Comparison of ENCODE assay signal across 11 cellular contexts in genomic region chr2:197502685-197503084, GRCh38. TPM values are rescaled to one million over a fixed set of nuclear protein-coding genes. Genes with fewer than 3 reads are reported as not detected.
A peak's percentile ranks its signal among the peaks of the same experiment; 100 is the strongest.
DNase-seq lines count a peak whose midpoint lies in the region; ATAC-seq and TF ChIP-seq lines count a peak whose summit lies in the region.
"Had no signal": no experiment of that assay in that cellular context is flagged by ENCODE, and none has a peak within 500 bp of the region (broad histone marks: within the 10 kb centered on the region; RNA-seq: fewer than 3 reads in every experiment).

No MANE protein-coding gene starts in this region.

- H3K27ac Mint-ChIP-seq in MCF 10A (ENCODE audit: low read depth, unreplicated experiment): peak overlapping the region; percentile 93
- H3K27ac Mint-ChIP-seq in activated B cell treated with CpG ODN at 0.5 μM for 24 hours: peak overlapping the region; percentile 94
- H3K27ac Mint-ChIP-seq in type B pancreatic cell: peak overlapping the region; percentile 92

- CTCF ChIA-PET in MCF 10A (lab: Yijun Ruan, JAX): interaction anchor here (2.1 to 3.1 kb wide), 2 partner anchors 11 to 13 kb away, joined by 7 to 9 read pairs; partner anchors contain the start of gene MOB4
- CTCF ChIA-PET in activated B cell treated with CpG ODN at 0.5 μM for 24 hours (lab: Charles Lee): no interaction called here
- CTCF ChIA-PET in GM10248 (lab: Yijun Ruan, JAX): interaction anchor here (3.3 kb wide), 1 partner anchor 10 kb away, joined by 13 read pairs; no protein-coding TSS in a partner anchor

- H3K36me3 ChIP-seq in breast epithelium (no peaks in the 10 kb centered on the region), iPS-20b (ENCODE audit: insufficient read depth, low read depth, low read length) (peaks cover 53% of the 10 kb centered on the region)

- H3K4me3 ChIP-seq in breast epithelium: peak overlapping the region in 1 of 3 donors; percentile 80
- peak overlapping the region; percentile 90 for H3K4me3 ChIP-seq in iPS-20b (ENCODE audit: low read length)
- H3K4me3 ChIP-seq: SJCRH30 had no signal

- no TSS peak for BruUV-seq in MCF 10A (replicated peaks; lab: Mats Ljungman, UMichigan)

- no peaks in the 10 kb centered on the region for H3K9me3 Mint-ChIP-seq in MCF 10A (ENCODE audit: unreplicated experiment)
- H3K9me3 Mint-ChIP-seq in activated B cell treated with CpG ODN at 0.5 μM for 24 hours: no peaks in the 10 kb centered on the region
- no peaks in the 10 kb centered on the region for H3K9me3 Mint-ChIP-seq in type B pancreatic cell

- H3K27ac ChIP-seq in breast epithelium (peak overlapping the region in 1 of 2 donors; percentile 97), iPS-20b (ENCODE audit: low read length) (no peak overlapping the region)
- H3K27ac ChIP-seq: SJCRH30 had no signal

- H3K9me3 ChIP-seq in breast epithelium (no peaks in the 10 kb centered on the region), iPS-20b (ENCODE audit: insufficient read depth, low read depth, low read length) (no peaks in the 10 kb centered on the region)
- H3K9me3 ChIP-seq: SJCRH30 had no signal

- intact Hi-C loops in MCF 10A (cut with micrococcal nuclease): no loop called here
- intact Hi-C loops in breast epithelium (cut with DNase I; ENCODE audit: low total_unique reads): no loop called here
- intact Hi-C loops in activated B cell treated with CpG ODN at 0.5 μM for 24 hours (cut with micrococcal nuclease): loop anchor here (5.0 to 10.0 kb wide), 2 partner anchors 575 to 708 kb away; partner anchors contain the start of genes GTF3C3 and PGAP1

- DNase-seq in MCF 10A (ENCODE audit: unreplicated experiment) (no peak), breast epithelium (ENCODE audit: low spot score in 2 of 2) (no peak), activated B cell treated with CpG ODN at 0.5 μM for 24 hours (no peak), type B pancreatic cell (ENCODE audit: extremely low spot score, unreplicated experiment) (no peak), GM10248 (ENCODE audit: extremely low spot score) (no peak), midbrain (lab: John Stamatoyannopoulos, UW) (no peak), cortex of kidney (lab: John Stamatoyannopoulos, UW) (no peak)
- DNase-seq: activated CD8-positive, alpha-beta memory T cell treated with anti-CD3 and anti-CD28 coated beads, Interleukin-2, amount 50 U/mL, for 4 hours; NCI-H446; SJCRH30 had no signal

- peak overlapping the region; percentile 89 for H3K4me3 Mint-ChIP-seq in MCF 10A (ENCODE audit: unreplicated experiment)
- peak overlapping the region; percentile 97 for H3K4me3 Mint-ChIP-seq in activated B cell treated with CpG ODN at 0.5 μM for 24 hours
- H3K4me3 Mint-ChIP-seq in type B pancreatic cell: peak overlapping the region; percentile 98

- H3K4me1 ChIP-seq in breast epithelium (peaks cover 0 to 22% of the 10 kb centered on the region in 2 donors), iPS-20b (ENCODE audit: insufficient read depth, low read length) (peaks cover 7% of the 10 kb centered on the region; the same call in 1 of the 2 replicates)

- peaks cover 64% of the 10 kb centered on the region for H3K36me3 Mint-ChIP-seq in MCF 10A (ENCODE audit: insufficient read depth, unreplicated experiment)
- peaks cover 58% of the 10 kb centered on the region for H3K36me3 Mint-ChIP-seq in activated B cell treated with CpG ODN at 0.5 μM for 24 hours (ENCODE audit: low read depth)
- peaks cover 23% of the 10 kb centered on the region for H3K36me3 Mint-ChIP-seq in type B pancreatic cell

- peak overlapping the region; percentile 98; the same call in 1 of the 2 replicates for H3K9ac ChIP-seq in iPS-20b (ENCODE audit: low read depth, low read length)

- TF ChIP-seq CTCF in MCF 10A (IDR thresholded peaks at IDR 0.05; ENCODE audit: unreplicated experiment): no peak
- TF ChIP-seq CTCF in breast epithelium (IDR thresholded peaks at IDR 0.05): no peak
- no peak for TF ChIP-seq CTCF in activated B cell treated with CpG ODN at 0.5 μM for 24 hours (IDR thresholded peaks at IDR 0.05)
- no peak for TF ChIP-seq CTCF in type B pancreatic cell (conservative IDR thresholded peaks at IDR 0.05)
- TF ChIP-seq CTCF in GM10248 (IDR thresholded peaks at IDR 0.05; ENCODE audit: control extremely low read depth, extremely low read depth, low read depth, missing control alignments): no peak

- H3K27me3 ChIP-seq in breast epithelium: no peaks in the 10 kb centered on the region
- H3K27me3 ChIP-seq in iPS-20b (ENCODE audit: insufficient read depth, low read length): no peaks in the 10 kb centered on the region
- H3K27me3 ChIP-seq: SJCRH30 had no signal

- H3K4me1 Mint-ChIP-seq in MCF 10A (ENCODE audit: insufficient read depth, unreplicated experiment): peaks cover 11% of the 10 kb centered on the region
- peaks cover 37% of the 10 kb centered on the region for H3K4me1 Mint-ChIP-seq in activated B cell treated with CpG ODN at 0.5 μM for 24 hours
- peaks cover 18% of the 10 kb centered on the region for H3K4me1 Mint-ChIP-seq in type B pancreatic cell (ENCODE audit: unreplicated experiment)

- no peak for ATAC-seq in activated B cell treated with CpG ODN at 0.5 μM for 24 hours (ENCODE audit: low read depth)

- POLR2A ChIA-PET in MCF 10A (lab: Yijun Ruan, JAX): interaction anchor here (1.2 to 10.4 kb wide), 9 partner anchors 10 to 203 kb away, joined by 3 to 366 read pairs (median 42); partner anchors contain the start of genes COQ10B, MARS2, MOB4 and SF3B1
- POLR2A ChIA-PET in activated B cell treated with CpG ODN at 0.5 μM for 24 hours (lab: Charles Lee): interaction anchor here (7.5 kb wide), 1 partner anchor 12 kb away, joined by 173 read pairs; the partner anchor contains the start of gene MOB4
- POLR2A ChIA-PET in GM10248 (lab: Yijun Ruan, JAX): interaction anchor here (1.0 to 1.9 kb wide), 4 partner anchors 10 to 49 kb away, joined by 3 to 8 read pairs (median 5); partner anchors contain the start of genes COQ10B and MOB4

- no peaks in the 10 kb centered on the region for H3K27me3 Mint-ChIP-seq in MCF 10A (ENCODE audit: insufficient read depth, unreplicated experiment)
- no peaks in the 10 kb centered on the region for H3K27me3 Mint-ChIP-seq in activated B cell treated with CpG ODN at 0.5 μM for 24 hours
- H3K27me3 Mint-ChIP-seq in type B pancreatic cell: no peaks in the 10 kb centered on the region

- TF ChIP-seq POLR2A in breast epithelium (IDR thresholded peaks at IDR 0.05): no peak

RNA-seq across cellular contexts. Expression of gene HSPE1, which starts 2.5 kb away (rescaled TPM):
- total RNA-seq in MCF 10A (2022): 80.0 and 95.2 TPM in 2 replicates
- total RNA-seq in breast epithelium: 100 to 1,000 TPM in 2 of 3 donors, 10 to 100 TPM in 1; 74.9 to 170 (median 124) TPM
- total RNA-seq in activated B cell treated with CpG ODN at 0.5 μM for 24 hours: 108 and 116 TPM in 2 replicates
- 165 and 167 TPM in 2 replicates for total RNA-seq in type B pancreatic cell (ENCODE audit: low replicate concordance)

RNA-seq across cellular contexts. Expression of gene HSPD1, which starts 3.0 kb away (rescaled TPM):
- total RNA-seq in MCF 10A (2022): 681 and 693 TPM in 2 replicates
- total RNA-seq in breast epithelium: 100 to 1,000 TPM; 108 to 227 (median 205) TPM
- total RNA-seq in activated B cell treated with CpG ODN at 0.5 μM for 24 hours: 250 and 252 TPM in 2 replicates
- 375 and 473 TPM in 2 replicates for total RNA-seq in type B pancreatic cell (ENCODE audit: low replicate concordance)

RNA-seq across cellular contexts. Expression of gene MOB4, which starts 13.2 kb away (rescaled TPM):
- total RNA-seq in MCF 10A (2022): 15.6 and 20.5 TPM in 2 replicates
- 10 to 100 TPM; 20.6 to 34.7 (median 34.2) TPM for total RNA-seq in breast epithelium
- total RNA-seq in activated B cell treated with CpG ODN at 0.5 μM for 24 hours: 21.7 and 22.1 TPM in 2 replicates
- total RNA-seq in type B pancreatic cell (ENCODE audit: low replicate concordance): 27.3 and 30.7 TPM in 2 replicates

RNA-seq across cellular contexts. Expression of gene COQ10B, which starts 49.3 kb away (rescaled TPM):
- total RNA-seq in MCF 10A (2022) (21.3 and 22.8 TPM in 2 replicates), breast epithelium (10 to 100 TPM; 30.7 to 34.4 (median 32.8) TPM), activated B cell treated with CpG ODN at 0.5 μM for 24 hours (25.1 and 27.5 TPM in 2 replicates), type B pancreatic cell (ENCODE audit: low replicate concordance) (12.7 and 17.8 TPM in 2 replicates)
